ENCODE assay signal across 15 cellular contexts in the genomic region with DNA sequence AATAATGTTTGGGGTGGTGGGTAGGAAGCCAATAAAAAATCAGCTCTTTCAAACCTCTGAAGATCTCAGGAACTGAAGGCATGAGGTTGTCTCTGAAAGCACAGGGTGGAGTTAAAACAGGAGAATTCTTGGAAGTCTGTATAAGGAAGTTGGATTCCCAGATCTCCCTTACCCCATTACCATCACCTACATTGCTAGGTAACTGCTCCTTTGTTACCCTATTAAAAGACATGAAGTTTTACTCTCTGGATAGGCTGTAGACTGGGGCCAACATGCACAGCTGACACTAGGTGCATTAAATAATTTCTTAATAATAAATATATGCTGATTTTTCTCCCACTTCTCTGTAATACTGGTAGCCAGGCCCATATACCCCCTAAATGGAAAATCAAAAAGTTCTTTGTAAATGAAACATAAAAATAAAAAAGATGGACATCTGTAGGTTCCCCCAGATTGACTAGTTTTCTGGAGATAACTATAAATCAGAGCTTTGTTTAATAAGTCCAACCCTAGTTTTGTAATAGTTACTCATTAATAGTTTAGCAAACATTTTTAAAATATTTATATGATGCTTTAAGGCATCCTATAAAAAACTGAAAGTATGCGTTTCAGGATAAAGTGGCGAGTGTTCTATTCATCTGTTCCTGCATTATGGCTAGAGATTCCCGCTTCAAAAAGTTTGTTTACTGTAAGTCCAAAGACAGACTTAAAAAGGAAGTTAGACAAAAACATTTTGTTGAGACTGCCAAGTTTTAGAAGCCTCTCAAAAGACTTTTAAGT.
DNase-seq lines count a peak whose midpoint lies in the region; ATAC-seq and TF ChIP-seq lines count a peak whose summit lies in the region.
"Had no signal": no experiment of that assay in that cellular context is flagged by ENCODE, and none has a peak within 500 bp of the region (broad histone marks: within the 10 kb centered on the region; RNA-seq: fewer than 3 reads in every experiment).

No MANE protein-coding gene starts in this region.

- no peak overlapping the region for H3K4me2 ChIP-seq in fibroblast of lung (ENCODE audit: extremely low read depth, insufficient read depth, low read length)
- no peak overlapping the region for H3K4me2 ChIP-seq in mesendoderm (ENCODE audit: low read length)
- H3K4me2 ChIP-seq: BLaER1 treated with 17β-estradiol and CSF1 and Interleukin-3, amounts not matched to agents 10 nM and 100 nM had no signal

- no peak overlapping the region for H3K4me3 Mint-ChIP-seq in activated T-helper 1 cell treated with anti-CD3 and anti-CD28 coated beads, Interleukin-12 subunit alpha, Interleukin-12 subunit beta, Interleukin-2, Interleukin-4 antibody, amounts not matched to agents 30 ng/mL and 10 ng/mL and 1 ng/mL, durations not matched to agents 14 hours and 24 hours and 36 hours
- H3K4me3 Mint-ChIP-seq: CD4-positive, CD25-positive, alpha-beta regulatory T cell; IgD-negative memory B cell had no signal

- TF ChIP-seq CTCF in 22Rv1 (IDR thresholded peaks at IDR 0.05): no peak
- TF ChIP-seq CTCF in fibroblast of lung (conservative IDR thresholded peaks at IDR 0.05 in 1 of 2, IDR thresholded peaks at IDR 0.05 in 1 of 2; ENCODE audit: low read depth in 1 of 2, low read length in 2 of 2): no peak

- H3K56ac ChIP-seq in mesendoderm (ENCODE audit: low read length): no peak overlapping the region

- no peak overlapping the region for H3K27ac Mint-ChIP-seq in activated T-helper 1 cell treated with anti-CD3 and anti-CD28 coated beads, Interleukin-12 subunit alpha, Interleukin-12 subunit beta, Interleukin-2, Interleukin-4 antibody, amounts not matched to agents 30 ng/mL and 10 ng/mL and 1 ng/mL, durations not matched to agents 14 hours and 24 hours and 36 hours
- H3K27ac Mint-ChIP-seq: CD4-positive, CD25-positive, alpha-beta regulatory T cell; IgD-negative memory B cell had no signal

- H3K27me3 ChIP-seq in fibroblast of lung (ENCODE audit: control insufficient read depth, insufficient read depth, low read length) (no peaks in the 10 kb centered on the region), mesendoderm (ENCODE audit: insufficient read depth, low read length, poor library complexity) (no peaks in the 10 kb centered on the region)
- H3K27me3 ChIP-seq: BLaER1 treated with 17β-estradiol and CSF1 and Interleukin-3, amounts not matched to agents 10 nM and 100 nM had no signal

- no peak overlapping the region for H2BK15ac ChIP-seq in mesendoderm (replicated peaks; ENCODE audit: low read depth)

- H3K4me1 ChIP-seq in fibroblast of lung (ENCODE audit: control insufficient read depth, extremely low read depth, insufficient read depth, low read length) (peaks cover under 1% of the 10 kb centered on the region), mesendoderm (ENCODE audit: control insufficient read depth, low read depth, low read length) (no peaks in the 10 kb centered on the region)

- peak overlapping the region; percentile 10 for H2AFZ ChIP-seq in fibroblast of lung (ENCODE audit: low read length)

- intact Hi-C loops in left colon (cut with DNase I, micrococcal nuclease): loop anchor here in 1 of 2 donors (10.0 kb wide), 1 partner anchor 61 kb away; a partner anchor contains a TSS
- intact Hi-C loops in activated T-helper 1 cell treated with anti-CD3 and anti-CD28 coated beads, Interleukin-12 subunit alpha, Interleukin-12 subunit beta, Interleukin-2, Interleukin-4 antibody, amounts not matched to agents 30 ng/mL and 10 ng/mL and 1 ng/mL, durations not matched to agents 14 hours and 24 hours and 36 hours (cut with micrococcal nuclease): no loop called here

- H3K79me2 ChIP-seq in fibroblast of lung (ENCODE audit: control insufficient read depth, insufficient read depth, low read length) (no peaks in the 10 kb centered on the region), mesendoderm (ENCODE audit: control insufficient read depth, insufficient read depth, low read length) (no peaks in the 10 kb centered on the region)

- no peaks in the 10 kb centered on the region for H3K36me3 ChIP-seq in fibroblast of lung (ENCODE audit: control insufficient read depth, insufficient read depth, low read length)
- no peaks in the 10 kb centered on the region for H3K36me3 ChIP-seq in mesendoderm (ENCODE audit: control insufficient read depth, insufficient read depth, low read length)

- H3K4me3 ChIP-seq in fibroblast of lung (replicated peaks in 1 of 4; ENCODE audit: control extremely low read depth in 1 of 4, insufficient read depth in 1 of 4, low read depth in 3 of 4, low read length in 4 of 4) (peak overlapping the region in 1 of 4 experiments; percentile 10), mesendoderm (ENCODE audit: low read length) (no peak overlapping the region)
- H3K4me3 ChIP-seq: BLaER1 treated with 17β-estradiol and CSF1 and Interleukin-3, amounts not matched to agents 10 nM and 100 nM had no signal

- no peak overlapping the region for H2AK5ac ChIP-seq in mesendoderm (ENCODE audit: low read length)

- peak; percentile 68 for DNase-seq in HT-29 (ENCODE audit: low spot score)
- peak in 1 of 2 donors; percentile 18 for DNase-seq in fibroblast of lung (ENCODE audit: low read depth in 2 of 2)
- DNase-seq in left colon: no peak
- no peak for DNase-seq in mesendoderm
- DNase-seq in activated T-helper 1 cell treated with anti-CD3 and anti-CD28 coated beads, Interleukin-12 subunit alpha, Interleukin-12 subunit beta, Interleukin-2, Interleukin-4 antibody, amounts not matched to agents 30 ng/mL and 10 ng/mL and 1 ng/mL, durations not matched to agents 14 hours and 24 hours and 36 hours (ENCODE audit: low spot score): no peak
- DNase-seq in kidney glomerular epithelial cell (lab: John Stamatoyannopoulos, UW): no peak
- DNase-seq: 8988T; ACHN; CD4-positive, CD25-positive, alpha-beta regulatory T cell; DMS53; KG1 had no signal

- H3K9ac ChIP-seq in fibroblast of lung (ENCODE audit: insufficient read depth, low read length): no peak overlapping the region
- no peak overlapping the region for H3K9ac ChIP-seq in mesendoderm (ENCODE audit: low read length)
- H3K9ac ChIP-seq: BLaER1 treated with 17β-estradiol and CSF1 and Interleukin-3, amounts not matched to agents 10 nM and 100 nM had no signal

- H3K27ac ChIP-seq in 22Rv1 (peak overlapping the region; percentile 45), fibroblast of lung (ENCODE audit: insufficient read depth, low read length) (no peak overlapping the region), mesendoderm (ENCODE audit: low read depth, low read length) (no peak overlapping the region)
- H3K27ac ChIP-seq: BLaER1 treated with 17β-estradiol and CSF1 and Interleukin-3, amounts not matched to agents 10 nM and 100 nM had no signal

- H3K9me3 Mint-ChIP-seq in activated T-helper 1 cell treated with anti-CD3 and anti-CD28 coated beads, Interleukin-12 subunit alpha, Interleukin-12 subunit beta, Interleukin-2, Interleukin-4 antibody, amounts not matched to agents 30 ng/mL and 10 ng/mL and 1 ng/mL, durations not matched to agents 14 hours and 24 hours and 36 hours: no peaks in the 10 kb centered on the region
- H3K9me3 Mint-ChIP-seq: IgD-negative memory B cell had no signal

- ATAC-seq in left colon (peak; percentile 37), HG03432 (IDR thresholded peaks at IDR 0.05; ENCODE audit: unreplicated experiment) (no peak)

- H3K79me1 ChIP-seq in mesendoderm (ENCODE audit: low read length): no peaks in the 10 kb centered on the region

- H3K4me1 Mint-ChIP-seq in activated T-helper 1 cell treated with anti-CD3 and anti-CD28 coated beads, Interleukin-12 subunit alpha, Interleukin-12 subunit beta, Interleukin-2, Interleukin-4 antibody, amounts not matched to agents 30 ng/mL and 10 ng/mL and 1 ng/mL, durations not matched to agents 14 hours and 24 hours and 36 hours (ENCODE audit: low read depth): no peaks in the 10 kb centered on the region
- H3K4me1 Mint-ChIP-seq: CD4-positive, CD25-positive, alpha-beta regulatory T cell; IgD-negative memory B cell had no signal

- H3K4ac ChIP-seq in mesendoderm (ENCODE audit: low read depth, low read length): no peak overlapping the region

- H4K8ac ChIP-seq in mesendoderm (ENCODE audit: low read depth, low read length): no peak overlapping the region

- no CpG with 5 or more reads among the region's 3 CpGs for WGBS in mesendoderm (ENCODE audit: extremely low coverage, insufficient coverage, low lambda C conversion rate)

- no peaks in the 10 kb centered on the region for H3K27me3 Mint-ChIP-seq in activated T-helper 1 cell treated with anti-CD3 and anti-CD28 coated beads, Interleukin-12 subunit alpha, Interleukin-12 subunit beta, Interleukin-2, Interleukin-4 antibody, amounts not matched to agents 30 ng/mL and 10 ng/mL and 1 ng/mL, durations not matched to agents 14 hours and 24 hours and 36 hours (ENCODE audit: insufficient read depth)
- H3K27me3 Mint-ChIP-seq: CD4-positive, CD25-positive, alpha-beta regulatory T cell; IgD-negative memory B cell had no signal

- H4K20me1 ChIP-seq in fibroblast of lung (ENCODE audit: control insufficient read depth, extremely low read depth, insufficient read depth, low read length): no peaks in the 10 kb centered on the region
- H4K20me1 ChIP-seq: BLaER1 treated with 17β-estradiol and CSF1 and Interleukin-3, amounts not matched to agents 10 nM and 100 nM had no signal

- H4K5ac ChIP-seq in mesendoderm (ENCODE audit: low read length): no peak overlapping the region

- no peaks in the 10 kb centered on the region for H3K9me3 ChIP-seq in fibroblast of lung (ENCODE audit: control insufficient read depth, insufficient read depth, low read depth, low read length)
- H3K9me3 ChIP-seq: BLaER1 treated with 17β-estradiol and CSF1 and Interleukin-3, amounts not matched to agents 10 nM and 100 nM had no signal

- peaks cover 2% of the 10 kb centered on the region for H3K36me3 Mint-ChIP-seq in activated T-helper 1 cell treated with anti-CD3 and anti-CD28 coated beads, Interleukin-12 subunit alpha, Interleukin-12 subunit beta, Interleukin-2, Interleukin-4 antibody, amounts not matched to agents 30 ng/mL and 10 ng/mL and 1 ng/mL, durations not matched to agents 14 hours and 24 hours and 36 hours (ENCODE audit: low read depth)
- H3K36me3 Mint-ChIP-seq: CD4-positive, CD25-positive, alpha-beta regulatory T cell had no signal

- H2BK5ac ChIP-seq in mesendoderm (ENCODE audit: low read length): no peak overlapping the region

- no peak overlapping the region for H3K23ac ChIP-seq in mesendoderm (ENCODE audit: low read length)

- no peak overlapping the region for H2BK120ac ChIP-seq in mesendoderm (ENCODE audit: low read depth, low read length)

- H3K18ac ChIP-seq in mesendoderm (ENCODE audit: low read length): no peak overlapping the region
